ENCODE assay signal across 14 cellular contexts in the genomic region with DNA sequence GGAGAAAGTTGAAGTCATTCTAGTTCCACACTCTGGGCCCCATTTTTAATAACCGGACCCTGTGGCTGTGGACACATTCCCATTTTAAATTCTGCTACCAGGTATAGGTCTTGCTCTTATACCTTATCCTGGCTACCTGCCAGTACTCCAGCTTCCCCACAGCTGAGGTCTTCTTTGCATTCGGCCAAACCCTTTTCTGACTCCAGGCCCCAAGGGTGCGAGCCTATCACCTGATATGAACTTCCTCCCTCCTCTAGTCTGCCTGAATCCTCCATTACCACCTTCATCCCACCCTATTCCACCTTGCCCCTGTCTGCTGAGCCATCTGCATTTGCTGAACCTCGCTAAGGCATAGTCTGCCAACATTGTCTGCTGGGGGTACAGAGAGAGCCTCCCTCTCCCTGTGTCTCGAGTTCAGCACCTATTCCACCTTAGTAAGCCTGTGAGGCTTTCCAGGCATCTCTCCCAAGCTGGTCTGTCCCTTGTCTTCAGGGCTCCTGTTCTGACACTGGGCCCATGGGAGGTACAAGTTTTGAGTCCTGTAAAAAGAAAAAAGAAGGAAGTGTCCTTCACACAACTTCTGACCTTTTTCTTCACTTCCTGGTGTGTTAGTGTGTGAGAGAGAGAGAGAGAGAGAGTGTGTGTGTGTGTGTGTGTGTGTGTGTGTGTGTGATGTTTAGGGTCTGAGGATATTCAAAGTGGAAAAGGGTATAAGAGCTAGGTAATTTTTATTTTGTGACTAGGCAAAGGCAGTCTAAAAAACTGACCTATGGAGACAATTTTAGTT. TPM values are rescaled to one million over a fixed set of nuclear protein-coding genes. Genes with fewer than 3 reads are reported as not detected.
DNase-seq lines count a peak whose midpoint lies in the region; FAIRE-seq and TF ChIP-seq lines count a peak whose summit lies in the region.
"Had no signal": no experiment of that assay in that cellular context is flagged by ENCODE, and none has a peak within 500 bp of the region (broad histone marks: within the 10 kb centered on the region; RNA-seq: fewer than 3 reads in every experiment).

No MANE protein-coding gene starts in this region.

- peak overlapping the region; percentile 11 for H3K27ac Mint-ChIP-seq in activated CD4-positive, alpha-beta memory T cell treated with anti-CD3 and anti-CD28 coated beads for 36 hours
- no peak overlapping the region for H3K27ac Mint-ChIP-seq in activated CD4-positive, alpha-beta memory T cell treated with anti-CD3 and anti-CD28 coated beads, Interleukin-2, amount 10 ng/mL, durations not matched to agents 7 days and 5 days
- H3K27ac Mint-ChIP-seq in activated T-helper 1 cell treated with anti-CD3 and anti-CD28 coated beads, Interleukin-12 subunit alpha, Interleukin-12 subunit beta, Interleukin-2, Interleukin-4 antibody, amounts not matched to agents 30 ng/mL and 10 ng/mL and 1 ng/mL, durations not matched to agents 14 hours and 24 hours and 36 hours = no peak overlapping the region

- POLR2A ChIA-PET in activated CD4-positive, alpha-beta memory T cell treated with anti-CD3 and anti-CD28 coated beads for 36 hours (lab: Charles Lee) = no interaction called here
- POLR2A ChIA-PET in activated CD4-positive, alpha-beta memory T cell treated with anti-CD3 and anti-CD28 coated beads, Interleukin-2, amount 10 ng/mL, durations not matched to agents 7 days and 5 days (lab: Charles Lee) = no interaction called here
- POLR2A ChIA-PET in PC-9 (lab: Charles Lee; ENCODE audit: unreplicated experiment) = interaction anchor here (0.6 kb wide), 1 partner anchor 16 kb away, joined by 3 read pairs; no protein-coding TSS in a partner anchor

- FAIRE-seq in kidney (lab: Jason Lieb, UNC) = no peak
- FAIRE-seq: endothelial cell of umbilical vein had no signal

- peaks cover 31% of the 10 kb centered on the region for H3K4me1 Mint-ChIP-seq in activated CD4-positive, alpha-beta memory T cell treated with anti-CD3 and anti-CD28 coated beads for 36 hours (ENCODE audit: low read depth)
- peaks cover 7% of the 10 kb centered on the region for H3K4me1 Mint-ChIP-seq in activated CD4-positive, alpha-beta memory T cell treated with anti-CD3 and anti-CD28 coated beads, Interleukin-2, amount 10 ng/mL, durations not matched to agents 7 days and 5 days
- peaks cover 5% of the 10 kb centered on the region for H3K4me1 Mint-ChIP-seq in activated T-helper 1 cell treated with anti-CD3 and anti-CD28 coated beads, Interleukin-12 subunit alpha, Interleukin-12 subunit beta, Interleukin-2, Interleukin-4 antibody, amounts not matched to agents 30 ng/mL and 10 ng/mL and 1 ng/mL, durations not matched to agents 14 hours and 24 hours and 36 hours (ENCODE audit: low read depth)

- no peak for DNase-seq in activated CD4-positive, alpha-beta memory T cell treated with anti-CD3 and anti-CD28 coated beads for 36 hours
- DNase-seq in activated CD4-positive, alpha-beta memory T cell treated with anti-CD3 and anti-CD28 coated beads, Interleukin-2, amount 10 ng/mL, durations not matched to agents 7 days and 5 days = no peak
- no peak for DNase-seq in PC-9
- DNase-seq in kidney = no peak
- DNase-seq in activated T-helper 1 cell treated with anti-CD3 and anti-CD28 coated beads, Interleukin-12 subunit alpha, Interleukin-12 subunit beta, Interleukin-2, Interleukin-4 antibody, amounts not matched to agents 30 ng/mL and 10 ng/mL and 1 ng/mL, durations not matched to agents 14 hours and 24 hours and 36 hours (ENCODE audit: low spot score) = no peak
- no peak for DNase-seq in HuH-7.5 (ENCODE audit: low spot score)
- no peak for DNase-seq in SK-N-DZ (ENCODE audit: low spot score)
- DNase-seq: anterior cingulate cortex, H7, hypothalamus, T-helper 1 cell had no signal

- H3K9me3 Mint-ChIP-seq in activated CD4-positive, alpha-beta memory T cell treated with anti-CD3 and anti-CD28 coated beads for 36 hours = peaks cover 4% of the 10 kb centered on the region
- no peaks in the 10 kb centered on the region for H3K9me3 Mint-ChIP-seq in activated CD4-positive, alpha-beta memory T cell treated with anti-CD3 and anti-CD28 coated beads, Interleukin-2, amount 10 ng/mL, durations not matched to agents 7 days and 5 days
- peaks cover 3% of the 10 kb centered on the region for H3K9me3 Mint-ChIP-seq in activated T-helper 1 cell treated with anti-CD3 and anti-CD28 coated beads, Interleukin-12 subunit alpha, Interleukin-12 subunit beta, Interleukin-2, Interleukin-4 antibody, amounts not matched to agents 30 ng/mL and 10 ng/mL and 1 ng/mL, durations not matched to agents 14 hours and 24 hours and 36 hours

- H3K36me3 Mint-ChIP-seq in activated CD4-positive, alpha-beta memory T cell treated with anti-CD3 and anti-CD28 coated beads for 36 hours = no peaks in the 10 kb centered on the region
- peaks cover 4% of the 10 kb centered on the region for H3K36me3 Mint-ChIP-seq in activated CD4-positive, alpha-beta memory T cell treated with anti-CD3 and anti-CD28 coated beads, Interleukin-2, amount 10 ng/mL, durations not matched to agents 7 days and 5 days (ENCODE audit: low read depth)
- H3K36me3 Mint-ChIP-seq in activated T-helper 1 cell treated with anti-CD3 and anti-CD28 coated beads, Interleukin-12 subunit alpha, Interleukin-12 subunit beta, Interleukin-2, Interleukin-4 antibody, amounts not matched to agents 30 ng/mL and 10 ng/mL and 1 ng/mL, durations not matched to agents 14 hours and 24 hours and 36 hours (ENCODE audit: low read depth) = no peaks in the 10 kb centered on the region

- H3K36me3 ChIP-seq in PC-9 (ENCODE audit: low read depth) (no peaks in the 10 kb centered on the region), kidney (ENCODE audit: control insufficient read depth in 1 of 2, insufficient read depth in 2 of 2, low read length in 2 of 2) (no peaks in the 10 kb centered on the region)

- BruUV-seq in PC-9 (replicated peaks; lab: Mats Ljungman, UMichigan) = no TSS peak

- CTCF ChIA-PET in activated CD4-positive, alpha-beta memory T cell treated with anti-CD3 and anti-CD28 coated beads for 36 hours (lab: Charles Lee) = no interaction called here
- CTCF ChIA-PET in activated CD4-positive, alpha-beta memory T cell treated with anti-CD3 and anti-CD28 coated beads, Interleukin-2, amount 10 ng/mL, durations not matched to agents 7 days and 5 days (lab: Charles Lee) = no interaction called here
- CTCF ChIA-PET in PC-9 (lab: Charles Lee) = no interaction called here

- no peak overlapping the region for H3K4me2 ChIP-seq in PC-9
- H3K4me2 ChIP-seq: smooth muscle cell had no signal

- intact Hi-C loops in activated CD4-positive, alpha-beta memory T cell treated with anti-CD3 and anti-CD28 coated beads for 36 hours (cut with micrococcal nuclease) = no loop called here
- intact Hi-C loops in PC-9 (cut with micrococcal nuclease; ENCODE audit: unreplicated experiment) (no loop called here), kidney (cut with DNase I) (no loop called here)
- intact Hi-C loops in activated T-helper 1 cell treated with anti-CD3 and anti-CD28 coated beads, Interleukin-12 subunit alpha, Interleukin-12 subunit beta, Interleukin-2, Interleukin-4 antibody, amounts not matched to agents 30 ng/mL and 10 ng/mL and 1 ng/mL, durations not matched to agents 14 hours and 24 hours and 36 hours (cut with micrococcal nuclease) = no loop called here

- TF ChIP-seq CTCF in PC-9 (conservative IDR thresholded peaks at IDR 0.05) (no peak), kidney (IDR thresholded peaks at IDR 0.05; ENCODE audit: borderline replicate concordance, extremely low read depth, insufficient read depth) (no peak)

- H3K9me2 ChIP-seq in PC-9 (ENCODE audit: insufficient read depth) = no peaks in the 10 kb centered on the region

- H3K4me3 Mint-ChIP-seq in activated CD4-positive, alpha-beta memory T cell treated with anti-CD3 and anti-CD28 coated beads for 36 hours = no peak overlapping the region
- no peak overlapping the region for H3K4me3 Mint-ChIP-seq in activated CD4-positive, alpha-beta memory T cell treated with anti-CD3 and anti-CD28 coated beads, Interleukin-2, amount 10 ng/mL, durations not matched to agents 7 days and 5 days
- H3K4me3 Mint-ChIP-seq in activated T-helper 1 cell treated with anti-CD3 and anti-CD28 coated beads, Interleukin-12 subunit alpha, Interleukin-12 subunit beta, Interleukin-2, Interleukin-4 antibody, amounts not matched to agents 30 ng/mL and 10 ng/mL and 1 ng/mL, durations not matched to agents 14 hours and 24 hours and 36 hours = no peak overlapping the region

- H2AFZ ChIP-seq in PC-9 = no peak overlapping the region

- H3K27me3 ChIP-seq in PC-9 (ENCODE audit: insufficient read depth, low read depth) = no peaks in the 10 kb centered on the region

- H3K9ac ChIP-seq in kidney (ENCODE audit: low read length in 2 of 2) = no peak overlapping the region

- 0 out of 2 replicates have a peak, but pooled peaks cover 4% of the 10 kb centered on the region for H3K9me3 ChIP-seq in PC-9 (ENCODE audit: insufficient read depth, low read depth)
- H3K9me3 ChIP-seq in kidney (ENCODE audit: control insufficient read depth in 1 of 2, low read length in 2 of 2) = no peaks in the 10 kb centered on the region

- no peaks in the 10 kb centered on the region for H3K27me3 Mint-ChIP-seq in activated CD4-positive, alpha-beta memory T cell treated with anti-CD3 and anti-CD28 coated beads for 36 hours
- no peaks in the 10 kb centered on the region for H3K27me3 Mint-ChIP-seq in activated CD4-positive, alpha-beta memory T cell treated with anti-CD3 and anti-CD28 coated beads, Interleukin-2, amount 10 ng/mL, durations not matched to agents 7 days and 5 days
- H3K27me3 Mint-ChIP-seq in activated T-helper 1 cell treated with anti-CD3 and anti-CD28 coated beads, Interleukin-12 subunit alpha, Interleukin-12 subunit beta, Interleukin-2, Interleukin-4 antibody, amounts not matched to agents 30 ng/mL and 10 ng/mL and 1 ng/mL, durations not matched to agents 14 hours and 24 hours and 36 hours (ENCODE audit: insufficient read depth) = no peaks in the 10 kb centered on the region

- no peak overlapping the region for H3K4me3 ChIP-seq in PC-9
- no peak overlapping the region for H3K4me3 ChIP-seq in kidney (ENCODE audit: low read length in 2 of 2)
- H3K4me3 ChIP-seq: smooth muscle cell had no signal

- H4K20me1 ChIP-seq in PC-9 (ENCODE audit: insufficient read depth) = peaks cover 4% of the 10 kb centered on the region; the same call in 1 of the 2 replicates

- no peaks in the 10 kb centered on the region; the same call in 1 of the 2 replicates for H3F3A ChIP-seq in PC-9 (ENCODE audit: insufficient read depth, low read depth)

- H3K27ac ChIP-seq in PC-9 (peak overlapping the region; percentile 12; the same call in 1 of the 2 replicates), kidney (ENCODE audit: low read depth in 2 of 2, low read length in 2 of 2) (peak overlapping the region; percentile 15 to 87), temporal lobe (ENCODE audit: low read depth, low read length) (peak overlapping the region; percentile 22)

- H3K4me1 ChIP-seq in PC-9 (replicated peaks; ENCODE audit: insufficient read depth) (no peaks in the 10 kb centered on the region; the same call in 1 of the 2 replicates), kidney (ENCODE audit: control insufficient read depth in 1 of 2, insufficient read depth in 1 of 2, low read depth in 1 of 2, low read length in 2 of 2) (peaks cover 37 to 43% of the 10 kb centered on the region in 2 donors)

- peaks cover 82% of the 10 kb centered on the region for H3K79me2 ChIP-seq in PC-9 (ENCODE audit: low read depth)

RNA-seq across cellular contexts. Expression of gene PDE8A, which starts 27.0 kb away (rescaled TPM):
- 10 to 100 TPM; 20.8 to 21.2 TPM for total RNA-seq in activated CD4-positive, alpha-beta memory T cell treated with anti-CD3 and anti-CD28 coated beads for 36 hours
- total RNA-seq in activated CD4-positive, alpha-beta memory T cell treated with anti-CD3 and anti-CD28 coated beads, Interleukin-2, amount 10 ng/mL, durations not matched to agents 7 days and 5 days = 10 to 100 TPM; 24.4 to 25.1 TPM
- 38.8 and 47.3 TPM in 2 replicates for total RNA-seq in PC-9 (2021)
- total RNA-seq in kidney = 37.5 TPM
- 20.3 TPM for polyA plus RNA-seq in kidney (ENCODE audit: insufficient read depth, low read depth, low replicate concordance)
- 10.3 TPM for total RNA-seq in temporal lobe
- 17.4 and 25.2 TPM in 2 replicates for total RNA-seq in activated T-helper 1 cell treated with anti-CD3 and anti-CD28 coated beads, Interleukin-12 subunit alpha, Interleukin-12 subunit beta, Interleukin-2, Interleukin-4 antibody, amounts not matched to agents 30 ng/mL and 10 ng/mL and 1 ng/mL, durations not matched to agents 14 hours and 24 hours and 36 hours
- polyA plus RNA-seq in SK-N-DZ (2014; cell fraction: cytosol; rRNA removed) = 13.0 and 15.0 TPM in 2 replicates
- 33.6 and 52.2 TPM in 2 replicates for polyA plus RNA-seq in SK-N-DZ (2014; cell fraction: nucleus; rRNA removed)
